Comparison of ENCODE assay signal across 9 cellular contexts in the genomic region with DNA sequence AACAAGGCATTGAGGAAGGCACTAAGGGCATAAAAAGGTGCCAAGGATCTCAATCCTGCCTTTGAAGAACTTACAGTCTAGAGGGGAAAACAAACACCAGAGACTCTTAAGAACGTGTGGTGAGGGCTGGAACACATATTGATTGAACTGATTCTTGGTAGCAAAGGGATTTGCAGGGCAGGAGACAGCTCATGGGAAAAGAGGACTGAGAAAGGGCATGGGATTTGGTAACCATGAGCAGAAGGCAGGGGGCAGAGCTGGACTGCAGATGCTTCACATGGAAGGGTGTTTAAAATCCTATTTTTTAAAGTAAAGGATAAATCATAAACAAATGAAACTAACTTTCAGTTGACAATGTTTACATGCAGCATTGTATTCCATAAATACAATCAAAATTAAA.
DNase-seq lines count a peak whose midpoint lies in the region; ATAC-seq and TF ChIP-seq lines count a peak whose summit lies in the region.
"Had no signal": no experiment of that assay in that cellular context is flagged by ENCODE, and none has a peak within 500 bp of the region (broad histone marks: within the 10 kb centered on the region; RNA-seq: fewer than 3 reads in every experiment).

No MANE protein-coding gene starts in this region.

- H3K27me3 Mint-ChIP-seq in nephron progenitor cell (ENCODE audit: low read depth, poor library complexity), result no peaks in the 10 kb centered on the region
- H3K27me3 Mint-ChIP-seq: activated CD4-positive, alpha-beta memory T cell treated with anti-CD3 and anti-CD28 coated beads for 36 hours had no signal

- no peak overlapping the region for H3K27ac ChIP-seq in C4-2B
- peak overlapping the region; percentile 60 to 75 (median 73) for H3K27ac ChIP-seq in esophagus muscularis mucosa (replicated peaks in 1 of 4)

- H3K27me3 ChIP-seq in esophagus muscularis mucosa, result no peaks in the 10 kb centered on the region

- WGBS in esophagus muscularis mucosa, result 23% methylated on average over 1 of the region's 1 CpG

- H3K27ac Mint-ChIP-seq in nephron progenitor cell, result peak overlapping the region; percentile 14
- H3K27ac Mint-ChIP-seq: activated CD4-positive, alpha-beta memory T cell treated with anti-CD3 and anti-CD28 coated beads for 36 hours had no signal

- TF ChIP-seq POLR2A in esophagus muscularis mucosa (IDR thresholded peaks at IDR 0.05; ENCODE audit: low read depth), result no peak

- no peaks in the 10 kb centered on the region for H3K36me3 Mint-ChIP-seq in nephron progenitor cell (ENCODE audit: low read depth)

- TF ChIP-seq EP300 in esophagus muscularis mucosa (IDR thresholded peaks at IDR 0.05), result no peak

- H3K4me3 Mint-ChIP-seq in nephron progenitor cell, result no peak overlapping the region
- H3K4me3 Mint-ChIP-seq: activated CD4-positive, alpha-beta memory T cell treated with anti-CD3 and anti-CD28 coated beads for 36 hours had no signal

- ATAC-seq in GM18907 (IDR thresholded peaks at IDR 0.05; ENCODE audit: unreplicated experiment) (no peak), GM21786 (IDR thresholded peaks at IDR 0.05; ENCODE audit: unreplicated experiment) (no peak)

- H3K4me1 ChIP-seq in esophagus muscularis mucosa, result peaks cover 6 to 58% (median 58%) of the 10 kb centered on the region in 4 donors

- peak overlapping the region; percentile 10 to 24 (median 20) for H3K4me3 ChIP-seq in esophagus muscularis mucosa

- intact Hi-C loops in esophagus muscularis mucosa (cut with DNase I), result loop anchor here (1.0 to 10.0 kb wide), 3 partner anchors 22 to 545 kb away; no protein-coding TSS in a partner anchor

- peak; percentile 15 for TF ChIP-seq CTCF in C4-2B (conservative IDR thresholded peaks at IDR 0.05)
- TF ChIP-seq CTCF in esophagus muscularis mucosa (IDR thresholded peaks at IDR 0.05), result peak; percentile 53 to 70 (median 61)
- TF ChIP-seq CTCF in nephron progenitor cell (IDR thresholded peaks at IDR 0.05), result no peak

- peak; percentile 21 for DNase-seq in NCI-H69 (lab: John Stamatoyannopoulos, UW)
- DNase-seq in esophagus muscularis mucosa (ENCODE audit: extremely low spot score), result no peak
- no peak for DNase-seq in nephron progenitor cell
- DNase-seq in NCI-H2171 treated with DMSO at 0.1 percent for 48 hours (lab: John Stamatoyannopoulos, UW), result no peak
- DNase-seq in DMS114 treated with DMSO at 0.1 percent for 48 hours (lab: John Stamatoyannopoulos, UW; ENCODE audit: unreplicated experiment), result no peak
- DNase-seq: activated CD4-positive, alpha-beta memory T cell treated with anti-CD3 and anti-CD28 coated beads for 36 hours had no signal

- H3K9me3 ChIP-seq in esophagus muscularis mucosa, result no peaks in the 10 kb centered on the region

- no peaks in the 10 kb centered on the region for H3K9me3 Mint-ChIP-seq in nephron progenitor cell
- H3K9me3 Mint-ChIP-seq: activated CD4-positive, alpha-beta memory T cell treated with anti-CD3 and anti-CD28 coated beads for 36 hours had no signal

- peaks cover 10% of the 10 kb centered on the region for H3K4me1 Mint-ChIP-seq in nephron progenitor cell

- H3K36me3 ChIP-seq in esophagus muscularis mucosa, result peaks cover 0 to 20% (median 12%) of the 10 kb centered on the region in 4 donors
